ENCODE assay signal across 8 cellular contexts in genomic region chr1:206635983-206636354, GRCh38. TPM values are rescaled to one million over a fixed set of nuclear protein-coding genes. Genes with fewer than 3 reads are reported as not detected.
DNase-seq lines count a peak whose midpoint lies in the region; ATAC-seq, FAIRE-seq and TF ChIP-seq lines count a peak whose summit lies in the region.

No MANE protein-coding gene starts in this region.

- H3K36me3 ChIP-seq in HUES48 (ENCODE audit: control insufficient read depth, insufficient read depth, low read length) = no peaks in the 10 kb centered on the region
- H3K36me3 ChIP-seq in kidney (ENCODE audit: control insufficient read depth in 1 of 2, insufficient read depth in 2 of 2, low read length in 2 of 2) = no peaks in the 10 kb centered on the region
- H3K36me3 ChIP-seq in thyroid gland = no peaks in the 10 kb centered on the region

- H3K9me3 Mint-ChIP-seq in activated naive CD8-positive, alpha-beta T cell treated with anti-CD3 and anti-CD28 coated beads, Interleukin-2, amount 10 ng/mL, durations not matched to agents 7 days and 5 days = no peaks in the 10 kb centered on the region

- peak overlapping the region; percentile 85 for H3K4me3 ChIP-seq in HUES48 (ENCODE audit: low read depth, low read length)
- H3K4me3 ChIP-seq in kidney (ENCODE audit: low read length in 2 of 2) = peak overlapping the region; percentile 54 to 79
- H3K4me3 ChIP-seq in thyroid gland (replicated peaks in 1 of 3) = peak overlapping the region; percentile 31 to 86 (median 61)

- intact Hi-C loops in kidney (cut with DNase I) (no loop called here), thyroid gland (cut with DNase I) (loop anchor here (2.0 to 10.0 kb wide), 2 partner anchors 29 to 279 kb away; no protein-coding TSS in a partner anchor), sciatic nerve (cut with DNase I) (no loop called here)

- peaks cover 2% of the 10 kb centered on the region for H3K36me3 Mint-ChIP-seq in activated naive CD8-positive, alpha-beta T cell treated with anti-CD3 and anti-CD28 coated beads, Interleukin-2, amount 10 ng/mL, durations not matched to agents 7 days and 5 days

- H3K9ac ChIP-seq in HUES48 (ENCODE audit: low read depth, low read length) (no peak overlapping the region), kidney (ENCODE audit: low read length in 2 of 2) (peak overlapping the region; percentile 43 to 68)

- POLR2A ChIA-PET in activated naive CD8-positive, alpha-beta T cell treated with anti-CD3 and anti-CD28 coated beads, Interleukin-2, amount 10 ng/mL, durations not matched to agents 7 days and 5 days (lab: Charles Lee) = interaction anchor here (0.9 to 2.2 kb wide), 8 partner anchors 15 to 270 kb away, joined by 3 to 9 read pairs (median 4); partner anchors contain the start of gene EIF2D

- peak; percentile 51 for DNase-seq in ELR (ENCODE audit: low read depth)
- DNase-seq in activated naive CD8-positive, alpha-beta T cell treated with anti-CD3 and anti-CD28 coated beads, Interleukin-2, amount 10 ng/mL, durations not matched to agents 7 days and 5 days = no peak
- DNase-seq in kidney = no peak
- DNase-seq in thyroid gland = no peak
- DNase-seq in cerebellar cortex (ENCODE audit: low spot score) = no peak
- DNase-seq in SKM-1 (lab: John Stamatoyannopoulos, UW; ENCODE audit: unreplicated experiment) = no peak
- no peak for DNase-seq in sciatic nerve (ENCODE audit: low spot score)

- H3K27ac ChIP-seq in HUES48 (ENCODE audit: low read depth, low read length) = no peak overlapping the region
- H3K27ac ChIP-seq in kidney (ENCODE audit: low read depth in 2 of 2, low read length in 2 of 2) = peak overlapping the region; percentile 76 to 85
- peak overlapping the region in 2 of 3 donors; percentile 75 to 83 for H3K27ac ChIP-seq in thyroid gland

- no peak for ATAC-seq in activated naive CD8-positive, alpha-beta T cell treated with anti-CD3 and anti-CD28 coated beads, Interleukin-2, amount 10 ng/mL, durations not matched to agents 7 days and 5 days (ENCODE audit: low read depth)
- no peak for ATAC-seq in sciatic nerve

- H3K9me3 ChIP-seq in HUES48 (ENCODE audit: control insufficient read depth, insufficient read depth, low read length) = no peaks in the 10 kb centered on the region
- H3K9me3 ChIP-seq in kidney (ENCODE audit: control insufficient read depth in 1 of 2, low read length in 2 of 2) = no peaks in the 10 kb centered on the region
- H3K9me3 ChIP-seq in thyroid gland = no peaks in the 10 kb centered on the region

- TF ChIP-seq CTCF in kidney (IDR thresholded peaks at IDR 0.05; ENCODE audit: borderline replicate concordance, extremely low read depth, insufficient read depth) (no peak), thyroid gland (IDR thresholded peaks at IDR 0.05) (no peak)

- peaks cover 21% of the 10 kb centered on the region for H3K4me1 Mint-ChIP-seq in activated naive CD8-positive, alpha-beta T cell treated with anti-CD3 and anti-CD28 coated beads, Interleukin-2, amount 10 ng/mL, durations not matched to agents 7 days and 5 days

- H3K27me3 ChIP-seq in HUES48 (ENCODE audit: control insufficient read depth, insufficient read depth, low read length) = peaks cover 19% of the 10 kb centered on the region
- no peaks in the 10 kb centered on the region for H3K27me3 ChIP-seq in thyroid gland

- H3K4me1 ChIP-seq in HUES48 (ENCODE audit: control insufficient read depth, insufficient read depth, low read length) (peaks cover 27% of the 10 kb centered on the region), kidney (ENCODE audit: control insufficient read depth in 1 of 2, insufficient read depth in 1 of 2, low read depth in 1 of 2, low read length in 2 of 2) (peaks cover 6 to 11% of the 10 kb centered on the region in 2 donors), thyroid gland (peaks cover 20% of the 10 kb centered on the region in 2 donors)

- no peak for FAIRE-seq in kidney (lab: Jason Lieb, UNC)

- no peak for TF ChIP-seq POLR2A in thyroid gland (IDR thresholded peaks at IDR 0.05)

- no peak overlapping the region for H3K27ac Mint-ChIP-seq in activated naive CD8-positive, alpha-beta T cell treated with anti-CD3 and anti-CD28 coated beads, Interleukin-2, amount 10 ng/mL, durations not matched to agents 7 days and 5 days

- 3 to 8% methylated on average over 13 of the region's 13 CpGs for WGBS in thyroid gland, 2 donors

- peaks cover 16% of the 10 kb centered on the region for H3K27me3 Mint-ChIP-seq in activated naive CD8-positive, alpha-beta T cell treated with anti-CD3 and anti-CD28 coated beads, Interleukin-2, amount 10 ng/mL, durations not matched to agents 7 days and 5 days

- H3K4me3 Mint-ChIP-seq in activated naive CD8-positive, alpha-beta T cell treated with anti-CD3 and anti-CD28 coated beads, Interleukin-2, amount 10 ng/mL, durations not matched to agents 7 days and 5 days = peak overlapping the region; percentile 81

RNA-seq across cellular contexts. Expression of gene DYRK3, which starts 0.6 kb away (rescaled TPM):
- 1 to 10 TPM; 2.7 TPM for total RNA-seq in activated naive CD8-positive, alpha-beta T cell treated with anti-CD3 and anti-CD28 coated beads, Interleukin-2, amount 10 ng/mL, durations not matched to agents 7 days and 5 days
- 12.7 TPM for total RNA-seq in kidney
- polyA plus RNA-seq in kidney (ENCODE audit: insufficient read depth, low read depth, low replicate concordance) = 3.5 TPM
- 10 to 100 TPM; 14.5 to 21.2 (median 15.9) TPM for total RNA-seq in thyroid gland
- total RNA-seq in sciatic nerve = 9.5 TPM

RNA-seq across cellular contexts. Expression of gene EIF2D, which starts 23.7 kb away (rescaled TPM):
- total RNA-seq in activated naive CD8-positive, alpha-beta T cell treated with anti-CD3 and anti-CD28 coated beads, Interleukin-2, amount 10 ng/mL, durations not matched to agents 7 days and 5 days = 10 to 100 TPM; 40.6 to 43.7 TPM
- total RNA-seq in kidney = 45.1 TPM
- polyA plus RNA-seq in kidney (ENCODE audit: insufficient read depth, low read depth, low replicate concordance) = 44.5 TPM
- 10 to 100 TPM; 52.9 to 62.1 (median 57.0) TPM for total RNA-seq in thyroid gland
- total RNA-seq in sciatic nerve = 54.1 TPM

RNA-seq across cellular contexts. Expression of gene MAPKAPK2, which starts 48.7 kb away (rescaled TPM):
- total RNA-seq in activated naive CD8-positive, alpha-beta T cell treated with anti-CD3 and anti-CD28 coated beads, Interleukin-2, amount 10 ng/mL, durations not matched to agents 7 days and 5 days = 10 to 100 TPM; 72.6 to 74.9 TPM
- total RNA-seq in kidney = 113 TPM
- polyA plus RNA-seq in kidney (ENCODE audit: insufficient read depth, low read depth, low replicate concordance) = 84.5 TPM
- total RNA-seq in thyroid gland = 10 to 100 TPM; 48.5 to 64.0 (median 59.9) TPM
- 56.3 TPM for total RNA-seq in sciatic nerve
